Comparison of ENCODE assay signal across 8 cellular contexts in genomic region chr10:93357680-93358079, GRCh38.
A peak's percentile ranks its signal among the peaks of the same experiment; 100 is the strongest.
DNase-seq lines count a peak whose midpoint lies in the region; ATAC-seq and TF ChIP-seq lines count a peak whose summit lies in the region.

No MANE protein-coding gene starts in this region.

- intact Hi-C loops in spleen (cut with DNase I; ENCODE audit: low total_unique reads) = loop anchor here (10.0 kb wide), 1 partner anchor 243 kb away; no protein-coding TSS in a partner anchor

- H3K79me2 ChIP-seq in SU-DHL-6 (ENCODE audit: insufficient read depth, low read length) = no peaks in the 10 kb centered on the region

- H3K9me3 ChIP-seq in SU-DHL-6 (ENCODE audit: insufficient read depth, low read length) (no peaks in the 10 kb centered on the region), spleen (no peaks in the 10 kb centered on the region)

- TF ChIP-seq CTCF in SU-DHL-6 (IDR thresholded peaks at IDR 0.05; ENCODE audit: insufficient read depth, low read length, poor library complexity, severe bottlenecking) = peak; percentile 40
- peak in 8 of 11 experiments; percentile 14 to 55 (median 38) for TF ChIP-seq CTCF in spleen (IDR thresholded peaks at IDR 0.05 in 8 of 11, conservative IDR thresholded peaks at IDR 0.05 in 3 of 11)
- no peak for TF ChIP-seq CTCF in coronary artery (IDR thresholded peaks at IDR 0.05)

- H4K20me1 ChIP-seq in SU-DHL-6 (ENCODE audit: low read depth, low read length) = no peaks in the 10 kb centered on the region

- no peaks in the 10 kb centered on the region for H3K27me3 ChIP-seq in SU-DHL-6 (ENCODE audit: low read length)
- peaks cover 0 to 9% (median 0%) of the 10 kb centered on the region in 7 donors for H3K27me3 ChIP-seq in spleen (replicated peaks in 1 of 7)

- no peaks in the 10 kb centered on the region for H3K4me1 ChIP-seq in spleen

- no peak for ATAC-seq in GM21723 (IDR thresholded peaks at IDR 0.05; ENCODE audit: unreplicated experiment)

- H3K36me3 ChIP-seq in SU-DHL-6 (ENCODE audit: low read length) (no peaks in the 10 kb centered on the region), spleen (peaks cover 0 to 61% (median 3%) of the 10 kb centered on the region in 6 donors)

- no peak overlapping the region for H3K9ac ChIP-seq in SU-DHL-6 (ENCODE audit: low read length)

- no peaks in the 10 kb centered on the region for H3F3A ChIP-seq in SU-DHL-6 (ENCODE audit: insufficient read depth)

- H3K9me2 ChIP-seq in SU-DHL-6 (replicated peaks; ENCODE audit: insufficient read depth, low read length) = no peaks in the 10 kb centered on the region

- no peak overlapping the region for H3K4me2 ChIP-seq in SU-DHL-6 (ENCODE audit: low read depth, low read length, poor library complexity, severe bottlenecking)

- no peak overlapping the region for H3K4me3 ChIP-seq in SU-DHL-6 (ENCODE audit: insufficient read depth, low read length, poor library complexity, severe bottlenecking)
- no peak overlapping the region for H3K4me3 ChIP-seq in spleen
- H3K4me3 ChIP-seq in coronary artery = no peak overlapping the region

- 2 to 5% (median 4%) methylated on average over 5 of the region's 5 CpGs for WGBS in spleen, 5 donors

- DNase-seq in NCI-H2107 treated with DMSO at 0.1 percent for 48 hours (lab: John Stamatoyannopoulos, UW; ENCODE audit: unreplicated experiment) = peak; percentile 24
- no peak for DNase-seq in NCI-H2107 (lab: John Stamatoyannopoulos, UW)
- DNase-seq in Kasumi-1 (lab: John Stamatoyannopoulos, UW) = peak; percentile 91 to 92
- DNase-seq in fibroblast of peridontal ligament (ENCODE audit: extremely low read depth) = peak; percentile 33
- DNase-seq in spleen = no peak
- DNase-seq in coronary artery (ENCODE audit: low spot score) = no peak

- H3K27ac ChIP-seq in SU-DHL-6 (ENCODE audit: low read depth, low read length) (no peak overlapping the region), spleen (no peak overlapping the region), coronary artery (no peak overlapping the region)

- no peak for TF ChIP-seq POLR2A in spleen (IDR thresholded peaks at IDR 0.05)

- no peak overlapping the region for H2AFZ ChIP-seq in SU-DHL-6 (ENCODE audit: low read depth, low read length, severe bottlenecking)

Comparison
In these comparisons a context has a peak if more than half of its experiments do, and no peak if none do; other contexts are left out.
1. DNase-seq: peak in NCI-H2107 treated with DMSO at 0.1 percent for 48 hours (single experiment), Kasumi-1 (2 of 2) and fibroblast of peridontal ligament (single experiment); none in NCI-H2107 (single experiment), spleen (single experiment) and coronary artery (single experiment).